6 cellular contexts compared by ENCODE assay signal in genomic region chr5:107941036-107941435, GRCh38.
"Had no signal": no experiment of that assay in that cellular context is flagged by ENCODE, and none has a peak within 500 bp of the region (broad histone marks: within the 10 kb centered on the region; RNA-seq: fewer than 3 reads in every experiment).

No MANE protein-coding gene starts in this region.

- H2AFZ ChIP-seq: GM23338 had no signal

- H3K27ac ChIP-seq: HL-60 had no signal

- H3K4me2 ChIP-seq: GM23338 had no signal

- H3K4me3 ChIP-seq: GM23338 had no signal

- ATAC-seq: GM23338 had no signal

- DNase-seq: H9, HCEC 1CT, Kasumi-1, KG1 had no signal
